ENCODE assay signal across 13 cellular contexts in the genomic region with DNA sequence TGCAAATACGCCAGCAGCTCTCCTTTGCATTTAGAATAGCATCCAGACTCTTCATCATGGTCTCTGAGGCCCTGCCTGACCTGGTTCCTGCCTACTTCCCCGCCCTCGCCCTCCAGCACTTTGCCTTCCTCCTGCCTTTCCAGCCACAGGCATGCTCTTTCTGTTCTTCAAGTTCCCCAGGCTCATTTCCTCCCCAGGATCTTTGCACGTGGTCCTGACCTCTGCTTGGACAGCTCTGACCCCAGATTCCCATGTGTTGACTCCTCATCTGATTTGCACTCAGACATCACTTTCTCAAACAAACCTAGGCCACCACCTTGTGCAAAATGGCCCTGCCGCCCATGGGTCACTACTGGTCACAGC.
DNase-seq lines count a peak whose midpoint lies in the region; TF ChIP-seq lines count a peak whose summit lies in the region.
"Had no signal": no experiment of that assay in that cellular context is flagged by ENCODE, and none has a peak within 500 bp of the region (broad histone marks: within the 10 kb centered on the region; RNA-seq: fewer than 3 reads in every experiment).

No MANE protein-coding gene starts in this region.

- H3K27ac Mint-ChIP-seq in immature natural killer cell, result peak overlapping the region in 1 of 6 donors; percentile 9
- H3K27ac Mint-ChIP-seq: CD4-positive, alpha-beta memory T cell; GM23338 had no signal

- H3K36me3 ChIP-seq in fibroblast of lung (ENCODE audit: control insufficient read depth, insufficient read depth, low read length), result no peaks in the 10 kb centered on the region
- no peaks in the 10 kb centered on the region for H3K36me3 ChIP-seq in neuronal stem cell (replicated peaks in 1 of 2; ENCODE audit: control insufficient read depth in 2 of 2, insufficient read depth in 2 of 2, low read length in 2 of 2)

- H2BK12ac ChIP-seq in neuronal stem cell (ENCODE audit: low read length), result no peak overlapping the region

- H2BK5ac ChIP-seq in neuronal stem cell (ENCODE audit: low read length), result no peak overlapping the region

- H3K27ac ChIP-seq in fibroblast of lung (ENCODE audit: insufficient read depth, low read length) (no peak overlapping the region), neuronal stem cell (replicated peaks; ENCODE audit: low read length) (no peak overlapping the region)

- H3K4me2 ChIP-seq in fibroblast of lung (ENCODE audit: extremely low read depth, insufficient read depth, low read length) (peak overlapping the region; percentile 29), neuronal stem cell (ENCODE audit: insufficient read depth, low read length, poor library complexity, severe bottlenecking) (no peak overlapping the region)
- H3K4me2 ChIP-seq: GM23338 had no signal

- H2AFZ ChIP-seq in fibroblast of lung (ENCODE audit: low read length) (no peak overlapping the region), neuronal stem cell (ENCODE audit: low read length) (peak overlapping the region; percentile 34)
- H2AFZ ChIP-seq: GM23338 had no signal

- H3K9me3 Mint-ChIP-seq in immature natural killer cell, result peaks cover 2 to 10% (median 6%) of the 10 kb centered on the region in 6 donors

- H3K27me3 ChIP-seq in fibroblast of lung (ENCODE audit: control insufficient read depth, insufficient read depth, low read length), result no peaks in the 10 kb centered on the region
- no peaks in the 10 kb centered on the region for H3K27me3 ChIP-seq in neuronal stem cell (ENCODE audit: control insufficient read depth in 3 of 3, insufficient read depth in 3 of 3, low read depth in 1 of 3, low read length in 3 of 3)

- H3K79me1 ChIP-seq in neuronal stem cell (ENCODE audit: low read depth, low read length), result no peaks in the 10 kb centered on the region

- no peak overlapping the region for H3K18ac ChIP-seq in neuronal stem cell (ENCODE audit: low read length)

- no CpG with 5 or more reads among the region's 5 CpGs for WGBS in neuronal stem cell (ENCODE audit: extremely low coverage in 2 of 2, insufficient read length in 2 of 2, insufficient replicate concordance in 1 of 2), 2 donors

- H4K91ac ChIP-seq in neuronal stem cell (ENCODE audit: low read depth, low read length, poor library complexity), result no peak overlapping the region

- H3K79me2 ChIP-seq in fibroblast of lung (ENCODE audit: control insufficient read depth, insufficient read depth, low read length), result no peaks in the 10 kb centered on the region

- peaks cover 10% of the 10 kb centered on the region for H3K4me1 ChIP-seq in fibroblast of lung (ENCODE audit: control insufficient read depth, extremely low read depth, insufficient read depth, low read length)
- H3K4me1 ChIP-seq in neuronal stem cell (ENCODE audit: control insufficient read depth in 2 of 2, insufficient read depth in 1 of 2, low read depth in 1 of 2, low read length in 2 of 2), result peaks cover 8 to 9% of the 10 kb centered on the region in 2 donors

- no peak overlapping the region for H2BK15ac ChIP-seq in neuronal stem cell (ENCODE audit: low read length)

- H3K4me3 Mint-ChIP-seq in immature natural killer cell, result no peak overlapping the region
- H3K4me3 Mint-ChIP-seq: CD4-positive, alpha-beta memory T cell; GM23338 had no signal

- no peak overlapping the region for H3K23ac ChIP-seq in neuronal stem cell (ENCODE audit: low read depth, low read length, poor library complexity)

- no peak overlapping the region for H3K4ac ChIP-seq in neuronal stem cell (ENCODE audit: low read length)

- no peaks in the 10 kb centered on the region for H3K9me3 ChIP-seq in fibroblast of lung (ENCODE audit: control insufficient read depth, insufficient read depth, low read depth, low read length)
- peaks cover 0 to 8% of the 10 kb centered on the region in 2 donors for H3K9me3 ChIP-seq in neuronal stem cell (replicated peaks in 1 of 2; ENCODE audit: control insufficient read depth in 2 of 2, insufficient read depth in 1 of 2, low read depth in 1 of 2, low read length in 2 of 2)

- H3K14ac ChIP-seq in neuronal stem cell (ENCODE audit: low read length), result no peak overlapping the region

- no peaks in the 10 kb centered on the region for H4K20me1 ChIP-seq in fibroblast of lung (ENCODE audit: control insufficient read depth, extremely low read depth, insufficient read depth, low read length)

- H3K27me3 Mint-ChIP-seq in immature natural killer cell (ENCODE audit: low read depth in 3 of 3), result peaks cover 0 to 8% (median 0%) of the 10 kb centered on the region in 3 donors
- H3K27me3 Mint-ChIP-seq: CD4-positive, alpha-beta memory T cell had no signal

- no peak overlapping the region for H4K8ac ChIP-seq in neuronal stem cell (ENCODE audit: low read depth, low read length)

- H2BK120ac ChIP-seq in neuronal stem cell (ENCODE audit: low read depth, low read length), result no peak overlapping the region

- no peak for TF ChIP-seq CTCF in fibroblast of lung (conservative IDR thresholded peaks at IDR 0.05 in 1 of 2, IDR thresholded peaks at IDR 0.05 in 1 of 2; ENCODE audit: low read depth in 1 of 2, low read length in 2 of 2)

- peak; percentile 94 for DNase-seq in ELR (ENCODE audit: low read depth)
- DNase-seq in RPMI7951 (ENCODE audit: low read depth), result peak; percentile 91
- DNase-seq in fibroblast of lung (ENCODE audit: low read depth in 2 of 2), result peak; percentile 69
- no peak for DNase-seq in neuronal stem cell (ENCODE audit: low spot score)
- no peak for DNase-seq in SHP77 treated with DMSO at 0.1 percent for 48 hours (lab: John Stamatoyannopoulos, UW)
- DNase-seq in immature natural killer cell, result no peak
- DNase-seq in NK-92 (lab: John Stamatoyannopoulos, UW; ENCODE audit: unreplicated experiment), result no peak
- DNase-seq in NCI-H1694 treated with DMSO at 0.1 percent for 48 hours (lab: John Stamatoyannopoulos, UW), result no peak
- DNase-seq: CD4-positive, alpha-beta memory T cell; effector CD8-positive, alpha-beta T cell; naive B cell; NCI-H2171 treated with DMSO at 0.1 percent for 48 hours had no signal

- no peak overlapping the region for H2AK5ac ChIP-seq in neuronal stem cell (ENCODE audit: low read depth, low read length)

- peaks cover 4 to 9% (median 7%) of the 10 kb centered on the region in 3 donors for H3K36me3 Mint-ChIP-seq in immature natural killer cell

- no peak overlapping the region for H3K4me3 ChIP-seq in fibroblast of lung (replicated peaks in 1 of 4; ENCODE audit: control extremely low read depth in 1 of 4, insufficient read depth in 1 of 4, low read depth in 3 of 4, low read length in 4 of 4)
- H3K4me3 ChIP-seq in neuronal stem cell (ENCODE audit: low read length in 2 of 2), result no peak overlapping the region
- H3K4me3 ChIP-seq: GM23338 had no signal

- H3K9ac ChIP-seq in fibroblast of lung (ENCODE audit: insufficient read depth, low read length) (no peak overlapping the region), neuronal stem cell (ENCODE audit: low read depth, low read length, poor library complexity) (no peak overlapping the region)

- no peaks in the 10 kb centered on the region for H3K4me1 Mint-ChIP-seq in immature natural killer cell

Comparison
In these comparisons a context has a peak if more than half of its experiments do, and no peak if none do; other contexts are left out.
1. DNase-seq: peak in ELR (single experiment), RPMI7951 (single experiment) and fibroblast of lung (2 of 2); none in neuronal stem cell (single experiment), SHP77 treated with DMSO at 0.1 percent for 48 hours (single experiment), immature natural killer cell (0 of 3), NK-92 (single experiment) and NCI-H1694 treated with DMSO at 0.1 percent for 48 hours (single experiment).